13 cellular contexts compared by ENCODE assay signal in the genomic region with DNA sequence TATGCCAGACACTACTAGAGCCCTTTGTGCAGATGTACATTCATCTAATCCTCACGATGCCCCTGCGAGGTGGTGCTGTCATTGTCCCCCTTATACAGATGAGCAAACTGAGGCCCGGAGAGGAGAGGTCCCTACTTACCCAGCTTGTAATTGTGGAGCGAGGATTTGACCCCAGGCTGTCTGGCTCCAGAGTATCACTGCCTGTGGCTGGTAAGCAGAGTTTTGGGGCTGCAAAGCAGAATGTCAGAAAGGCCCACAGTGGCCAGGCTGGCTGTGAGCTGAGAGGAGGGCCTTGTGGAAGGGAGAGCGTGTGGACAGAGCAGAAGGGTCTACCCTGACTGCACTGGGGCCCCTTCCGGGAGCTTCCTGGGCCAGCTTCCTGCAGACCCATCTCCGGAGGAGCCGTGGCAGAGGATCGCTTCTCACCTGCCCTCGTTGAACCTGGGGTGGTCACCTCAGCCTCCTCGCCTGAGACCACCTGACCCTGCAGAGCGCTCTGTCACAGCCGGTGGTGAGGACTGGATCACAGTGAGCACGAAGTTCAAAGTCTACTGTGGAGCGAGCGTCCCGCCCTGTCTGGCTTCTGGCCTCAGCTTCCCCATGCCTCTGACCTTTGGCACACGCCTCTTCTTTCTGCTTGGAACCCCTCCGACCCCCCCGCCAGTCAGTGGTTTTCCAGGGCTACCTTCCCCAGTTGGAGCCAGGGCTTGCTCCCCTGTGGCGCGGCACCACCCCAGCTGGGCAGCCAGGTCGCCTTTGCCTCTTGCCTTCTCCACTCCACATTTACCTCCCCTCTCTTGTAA. TPM values are rescaled to one million over a fixed set of nuclear protein-coding genes. Genes with fewer than 3 reads are reported as not detected.
DNase-seq lines count a peak whose midpoint lies in the region; ATAC-seq, FAIRE-seq and TF ChIP-seq lines count a peak whose summit lies in the region.
"Had no signal": no experiment of that assay in that cellular context is flagged by ENCODE, and none has a peak within 500 bp of the region (broad histone marks: within the 10 kb centered on the region; RNA-seq: fewer than 3 reads in every experiment).

No MANE protein-coding gene starts in this region.

- DNase-seq in activated effector memory CD4-positive, alpha-beta T cell treated with anti-CD3 and anti-CD28 coated beads, Interleukin-2, amount 50 U/mL, for 16 hours: peak; percentile 57
- DNase-seq in activated effector memory CD4-positive, alpha-beta T cell treated with Interleukin-2 at 50 U/mL for 16 hours: no peak
- DNase-seq in K562 (ENCODE audit: extremely low read depth in 1 of 4, low spot score in 3 of 4): no peak
- DNase-seq in mesenchymal stem cell: no peak
- no peak for DNase-seq in stimulated activated naive B cell treated with anti-CD40 and anti-IgM and Interleukin-4, amounts not matched to agents 10 μg/mL and 1 μg/mL and 100 μg/mL, for 72 hours
- DNase-seq in A172 (ENCODE audit: low spot score): no peak
- DNase-seq in NCI-H1694 treated with DMSO at 0.1 percent for 48 hours (lab: John Stamatoyannopoulos, UW): no peak
- DNase-seq: DMS153, Karpas-422, NCI-H1694, spleen, tibial artery had no signal

- H3K9me3 Mint-ChIP-seq in stimulated activated naive B cell treated with anti-CD40 and anti-IgM and Interleukin-4, amounts not matched to agents 10 μg/mL and 1 μg/mL and 100 μg/mL, for 72 hours: peaks cover 0 to 2% of the 10 kb centered on the region in 2 donors

- H3K14ac ChIP-seq in mesenchymal stem cell (ENCODE audit: low read length in 2 of 2): peak overlapping the region in 1 of 2 experiments; percentile 3

- H2AFZ ChIP-seq in K562 (ENCODE audit: low read depth, low read length) (no peak overlapping the region), mesenchymal stem cell (ENCODE audit: low read depth, low read length) (no peak overlapping the region)

- H3K9me1 ChIP-seq in K562 (ENCODE audit: control insufficient read depth, insufficient read depth, low read length): peaks cover 11% of the 10 kb centered on the region

- no peaks in the 10 kb centered on the region for H3K27me3 ChIP-seq in K562 (ENCODE audit: control insufficient read depth in 2 of 2, insufficient read depth in 2 of 2, low read length in 2 of 2)
- no peaks in the 10 kb centered on the region for H3K27me3 ChIP-seq in mesenchymal stem cell (ENCODE audit: control insufficient read depth in 1 of 2, insufficient read depth in 1 of 2, low read length in 2 of 2)
- H3K27me3 ChIP-seq: spleen, tibial artery had no signal

- H3K9me3 ChIP-seq in K562 (replicated peaks; ENCODE audit: control insufficient read depth, insufficient read depth, low read depth, low read length) (no peaks in the 10 kb centered on the region), mesenchymal stem cell (ENCODE audit: control insufficient read depth, low read length) (no peaks in the 10 kb centered on the region)
- H3K9me3 ChIP-seq: spleen, tibial artery had no signal

- H3K27ac ChIP-seq in K562 (ENCODE audit: extremely low read depth, low read depth, low read length): peak overlapping the region; percentile 79; the same call in 2 of the 3 replicates
- H3K27ac ChIP-seq in mesenchymal stem cell (ENCODE audit: low read length, poor library complexity, severe bottlenecking): no peak overlapping the region
- H3K27ac ChIP-seq: tibial artery had no signal

- H3K4me1 ChIP-seq in K562 (replicated peaks in 1 of 2; ENCODE audit: control insufficient read depth in 2 of 2, insufficient read depth in 2 of 2, low read length in 2 of 2): peaks cover 50 to 59% of the 10 kb centered on the region in 2 experiments
- peaks cover 38% of the 10 kb centered on the region for H3K4me1 ChIP-seq in mesenchymal stem cell (ENCODE audit: control insufficient read depth, insufficient read depth, low read depth, low read length)
- H3K4me1 ChIP-seq: tibial artery had no signal

- in situ Hi-C loops in K562 (cut with MboI): no loop called here

- no peak for FAIRE-seq in K562 (lab: Jason Lieb, UNC)

- TF ChIP-seq EP300 in K562 (IDR thresholded peaks at IDR 0.05; ENCODE audit: low read length): no peak

- H3K4me1 Mint-ChIP-seq in stimulated activated naive B cell treated with anti-CD40 and anti-IgM and Interleukin-4, amounts not matched to agents 10 μg/mL and 1 μg/mL and 100 μg/mL, for 72 hours: peaks cover 72 to 95% of the 10 kb centered on the region in 2 donors

- H3K9ac ChIP-seq in K562 (ENCODE audit: insufficient read depth in 1 of 2, low read depth in 2 of 2, low read length in 2 of 2): peak overlapping the region; percentile 65 to 69
- no peak overlapping the region for H3K9ac ChIP-seq in mesenchymal stem cell (ENCODE audit: low read length)

- no peak overlapping the region for H4K8ac ChIP-seq in mesenchymal stem cell (ENCODE audit: low read length)

- H2BK120ac ChIP-seq in mesenchymal stem cell (ENCODE audit: low read depth, low read length): no peak overlapping the region

- no peak overlapping the region for H3K4ac ChIP-seq in mesenchymal stem cell (ENCODE audit: low read depth in 1 of 2, low read length in 2 of 2)

- no peak overlapping the region for H4K91ac ChIP-seq in mesenchymal stem cell (ENCODE audit: low read length)

- peak overlapping the region; percentile 68 for H2BK15ac ChIP-seq in mesenchymal stem cell (ENCODE audit: low read depth, poor library complexity, severe bottlenecking)

- H3K4me2 ChIP-seq in K562 (ENCODE audit: insufficient read depth, low read length) (peak overlapping the region; percentile 55; the same call in 1 of the 2 replicates), mesenchymal stem cell (ENCODE audit: low read length, poor library complexity, severe bottlenecking) (no peak overlapping the region)

- H3K4me3 ChIP-seq in K562 (no peak overlapping the region), mesenchymal stem cell (ENCODE audit: insufficient read depth in 1 of 2, low read depth in 1 of 2, low read length in 2 of 2) (no peak overlapping the region)
- H3K4me3 ChIP-seq: tibial artery had no signal

- H3K4me3 Mint-ChIP-seq in stimulated activated naive B cell treated with anti-CD40 and anti-IgM and Interleukin-4, amounts not matched to agents 10 μg/mL and 1 μg/mL and 100 μg/mL, for 72 hours: peak overlapping the region; percentile 52 to 55

- intact Hi-C loops in K562 (cut with micrococcal nuclease): no loop called here

- no peak overlapping the region for H2BK5ac ChIP-seq in mesenchymal stem cell (ENCODE audit: low read depth, low read length, poor library complexity, severe bottlenecking)

- peak overlapping the region; percentile 94 for H3K27ac Mint-ChIP-seq in stimulated activated naive B cell treated with anti-CD40 and anti-IgM and Interleukin-4, amounts not matched to agents 10 μg/mL and 1 μg/mL and 100 μg/mL, for 72 hours

- no peak for TF ChIP-seq RAD21 in K562 (CRISPR knock-in tag; conservative IDR thresholded peaks at IDR 0.05 in 1 of 2, IDR thresholded peaks at IDR 0.05 in 1 of 2)

- ATAC-seq in K562 (no peak), GM19351 (IDR thresholded peaks at IDR 0.05; ENCODE audit: unreplicated experiment) (no peak)
- no peak for ATAC-seq in stimulated activated naive B cell treated with anti-CD40 and anti-IgM and Interleukin-4, amounts not matched to agents 10 μg/mL and 1 μg/mL and 100 μg/mL, for 72 hours (replicated peaks)

- H4K20me1 ChIP-seq in K562 (replicated peaks; ENCODE audit: control insufficient read depth, insufficient read depth, low read length): 0 out of 2 replicates have a peak, but pooled peaks cover 5% of the 10 kb centered on the region

- H3K36me3 ChIP-seq in K562 (ENCODE audit: control insufficient read depth, insufficient read depth, low read length) (peaks cover 54% of the 10 kb centered on the region), mesenchymal stem cell (ENCODE audit: control insufficient read depth in 1 of 2, insufficient read depth in 2 of 2, low read depth in 1 of 2, low read length in 2 of 2) (peaks cover 0 to 32% of the 10 kb centered on the region in 2 experiments)

- TF ChIP-seq POLR2A in K562 (conservative IDR thresholded peaks at IDR 0.05): no peak

- no TSS peak for BruUV-seq in K562 (replicated peaks; lab: Mats Ljungman, UMichigan)

- no peak for TF ChIP-seq CTCF in K562 (IDR thresholded peaks at IDR 0.05 in 2 of 3, conservative IDR thresholded peaks at IDR 0.05 in 1 of 3; ENCODE audit: insufficient read depth in 2 of 3, low read depth in 1 of 3, low read length in 3 of 3)

- H3K36me3 Mint-ChIP-seq in stimulated activated naive B cell treated with anti-CD40 and anti-IgM and Interleukin-4, amounts not matched to agents 10 μg/mL and 1 μg/mL and 100 μg/mL, for 72 hours: peaks cover 30 to 53% of the 10 kb centered on the region in 2 donors

- CTCF ChIA-PET in K562 (lab: Yijun Ruan, JAX; ENCODE audit: low intra/inter-chr PET ratio): no interaction called here

- H3K79me1 ChIP-seq in mesenchymal stem cell (replicated peaks; ENCODE audit: low read length, poor library complexity, severe bottlenecking): peaks cover 72% of the 10 kb centered on the region

- POLR2A ChIA-PET in K562 (lab: Yijun Ruan, JAX): interaction anchor here (0.8 to 2.4 kb wide), 3 partner anchors 9 to 310 kb away, joined by 3 to 7 read pairs (median 5); no protein-coding TSS in a partner anchor

- no peaks in the 10 kb centered on the region for H3K27me3 Mint-ChIP-seq in stimulated activated naive B cell treated with anti-CD40 and anti-IgM and Interleukin-4, amounts not matched to agents 10 μg/mL and 1 μg/mL and 100 μg/mL, for 72 hours

- H2BK12ac ChIP-seq in mesenchymal stem cell (ENCODE audit: low read length in 2 of 2): no peak overlapping the region

- H3K18ac ChIP-seq in mesenchymal stem cell (ENCODE audit: low read depth in 1 of 2, low read length in 2 of 2): peak overlapping the region in 1 of 2 experiments; percentile 11

- H2AK5ac ChIP-seq in mesenchymal stem cell (ENCODE audit: low read length, severe bottlenecking): no peak overlapping the region

- H3K23ac ChIP-seq in mesenchymal stem cell (ENCODE audit: low read length in 2 of 2): peak overlapping the region in 1 of 2 experiments; percentile 35

- 87% methylated on average over 23 of the region's 23 CpGs for WGBS in K562 (ENCODE audit: insufficient coverage, low coverage, missing lambda C conversion rate)
- WGBS in mesenchymal stem cell: 94% methylated on average over 23 of the region's 23 CpGs

- H3K79me2 ChIP-seq in K562 (ENCODE audit: control insufficient read depth, insufficient read depth, low read length): peaks cover 100% of the 10 kb centered on the region

RNA-seq across cellular contexts. Expression of a gene that starts 12.1 kb away (rescaled TPM):
- total RNA-seq in K562 (2011; cell fraction: chromatin; rRNA removed; ENCODE audit: low replicate concordance): 107 and 183 TPM in 2 replicates
- 75.7 and 79.0 TPM in 2 replicates for total RNA-seq in K562 (2011; cell fraction: nucleolus; rRNA removed)
- 101 and 152 TPM in 2 replicates for total RNA-seq in K562 (2011; cell fraction: nucleoplasm; rRNA removed)
- total RNA-seq in K562 (2014; rRNA removed): 16.1 and 19.1 TPM in 2 replicates
- 10.3 and 10.8 TPM in 2 replicates for total RNA-seq in K562 (2014; rRNA removed; fragmentation: Illumina TruSeq; extraction: Trizol)
- total RNA-seq in K562 (2015; rRNA removed; fragmentation: Illumina TruSeq; extraction: Trizol): 9.7 and 11.5 TPM in 2 replicates
- total RNA-seq in K562 (2021): 66.4 and 82.5 TPM in 2 replicates
- polyA plus RNA-seq in K562 (2011; rRNA removed): 8.1 and 19.2 TPM in 2 replicates
- polyA plus RNA-seq in K562 (2011; cell fraction: cytosol; rRNA removed): 17.6 and 21.0 TPM in 2 replicates
- 46.1 and 50.8 TPM in 2 replicates for polyA plus RNA-seq in K562 (2011; cell fraction: nucleus; rRNA removed)
- 51.9 and 88.9 TPM in 2 replicates for polyA plus RNA-seq in K562 (2012)
- polyA plus RNA-seq in K562 (2014; fragmentation: Illumina TruSeq; extraction: Trizol): 39.4 and 41.6 TPM in 2 replicates
- polyA plus RNA-seq in K562 (2014; fragmentation: Nextera tagmentation; extraction: Ambion mirVana): 1 to 10 TPM in 1 of 2 experiments, under 1 TPM in 1; 0.94 to 1.9 TPM
- polyA plus RNA-seq in K562 (2014; rRNA removed): 15.6 and 21.0 TPM in 2 replicates
- 20.3 and 24.1 TPM in 2 replicates for polyA minus RNA-seq in K562 (2011; rRNA and poly(A)+ RNA removed)
- polyA minus RNA-seq in K562 (2011; cell fraction: cytosol; rRNA and poly(A)+ RNA removed): 45.6 and 90.6 TPM in 2 replicates
- 26.0 and 43.0 TPM in 2 replicates for polyA minus RNA-seq in K562 (2011; cell fraction: nucleus; rRNA and poly(A)+ RNA removed)
- polyA plus RNA-seq in mesenchymal stem cell (2013, experiment 1 of 2): 34.5 TPM
- polyA plus RNA-seq in mesenchymal stem cell (2013, experiment 2 of 2): 34.1 TPM
- 5.9 and 8.0 TPM in 2 replicates for total RNA-seq in A172 (2014; rRNA removed; shearing (Covaris generic))
